Comparison of ENCODE assay signal across 1 cellular context in genomic region chr18:3060667-3061580, GRCh38.
TF ChIP-seq lines count a peak whose summit lies in the region.

No MANE protein-coding gene starts in this region.

TF ChIP-seq in GM12878, 131 proteins besides CTCF, POLR2A, EP300 and RAD21 (continued from another document):
- TF ChIP-seq HSF1 (IDR thresholded peaks at IDR 0.05; ENCODE audit: low read depth, low read length): no peak
- TF ChIP-seq NFYA (IDR thresholded peaks at IDR 0.05; ENCODE audit: borderline replicate concordance, low read depth, low read length): no peak
- TF ChIP-seq TCF3 (IDR thresholded peaks at IDR 0.05; ENCODE audit: borderline replicate concordance, insufficient read depth, low read depth, low read length): no peak
- peak; percentile 55; the same call in 1 of the 2 replicates for TF ChIP-seq CREB1 (IDR thresholded peaks at IDR 0.05; ENCODE audit: low read depth)
- TF ChIP-seq POLR2AphosphoS2 (IDR thresholded peaks at IDR 0.05; ENCODE audit: low read depth, low read length): no peak
- no peak for TF ChIP-seq RUNX3 (IDR thresholded peaks at IDR 0.05; ENCODE audit: low read length)
- no peak for TF ChIP-seq IRF4 (IDR thresholded peaks at IDR 0.05; ENCODE audit: low read depth, low read length)
- TF ChIP-seq ELK1 (IDR thresholded peaks at IDR 0.05; ENCODE audit: low read depth, low read length): no peak
- TF ChIP-seq SKIL (IDR thresholded peaks at IDR 0.05; ENCODE audit: low read depth, poor library complexity, severe bottlenecking): no peak
- TF ChIP-seq HDGF (IDR thresholded peaks at IDR 0.05): no peak
- TF ChIP-seq SRF (IDR thresholded peaks at IDR 0.05; ENCODE audit: low read depth in 2 of 2, low read length in 2 of 2): peak in 1 of 2 experiments; percentile 52; a peak in 1 of 4 replicates
- no peak for TF ChIP-seq LARP7 (IDR thresholded peaks at IDR 0.05)
- TF ChIP-seq SPI1 (IDR thresholded peaks at IDR 0.05; ENCODE audit: borderline replicate concordance, insufficient read depth, low read depth, low read length): no peak
- no peak for TF ChIP-seq EED (IDR thresholded peaks at IDR 0.05; ENCODE audit: low read depth)
- TF ChIP-seq TBL1XR1 (IDR thresholded peaks at IDR 0.05; ENCODE audit: low read depth, low read length): no peak
- no peak for TF ChIP-seq CBFB (IDR thresholded peaks at IDR 0.05; ENCODE audit: low read depth)
- no peak for TF ChIP-seq KLF5 (IDR thresholded peaks at IDR 0.05; ENCODE audit: partially characterized antibody)
- TF ChIP-seq, protein P1, sequence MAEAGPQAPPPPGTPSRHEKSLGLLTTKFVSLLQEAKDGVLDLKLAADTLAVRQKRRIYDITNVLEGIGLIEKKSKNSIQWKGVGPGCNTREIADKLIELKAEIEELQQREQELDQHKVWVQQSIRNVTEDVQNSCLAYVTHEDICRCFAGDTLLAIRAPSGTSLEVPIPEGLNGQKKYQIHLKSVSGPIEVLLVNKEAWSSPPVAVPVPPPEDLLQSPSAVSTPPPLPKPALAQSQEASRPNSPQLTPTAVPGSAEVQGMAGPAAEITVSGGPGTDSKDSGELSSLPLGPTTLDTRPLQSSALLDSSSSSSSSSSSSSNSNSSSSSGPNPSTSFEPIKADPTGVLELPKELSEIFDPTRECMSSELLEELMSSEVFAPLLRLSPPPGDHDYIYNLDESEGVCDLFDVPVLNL (IDR thresholded peaks at IDR 0.05; ENCODE audit: low read depth, low read length): no peak
- no peak for TF ChIP-seq CHD4 (IDR thresholded peaks at IDR 0.05)
